Comparison of ENCODE assay signal across 23 cellular contexts in the genomic region with DNA sequence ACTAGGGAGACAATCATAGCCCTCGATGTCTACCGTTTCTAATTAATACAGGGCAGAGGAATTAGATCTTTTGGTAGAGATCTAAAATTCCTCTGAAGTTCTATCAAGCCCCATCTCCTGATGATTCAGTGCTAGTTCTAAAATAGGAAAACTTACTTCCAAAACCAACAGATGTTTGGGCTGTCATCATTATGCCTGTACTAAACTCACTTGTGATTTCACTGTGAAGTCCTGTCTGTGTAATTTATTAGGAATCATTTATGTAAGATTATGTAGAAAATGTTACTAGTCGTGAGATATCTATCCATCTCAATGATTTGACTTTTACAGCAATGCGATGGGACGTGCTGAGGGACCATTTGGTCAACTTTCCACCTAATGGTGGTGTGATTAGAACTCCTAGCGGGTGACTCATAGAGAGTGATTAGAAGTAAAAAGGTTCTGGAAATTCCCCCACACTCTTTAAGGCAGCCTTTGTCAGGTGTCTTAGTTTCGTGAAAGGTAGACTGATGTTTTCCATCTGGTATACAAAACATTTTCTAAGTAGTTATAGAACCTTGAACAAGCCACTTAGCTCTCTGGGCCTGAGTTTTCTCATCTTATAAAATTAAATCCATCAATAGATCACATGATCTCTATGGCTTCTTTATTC. TPM values are rescaled to one million over a fixed set of nuclear protein-coding genes. Genes with fewer than 3 reads are reported as not detected.
DNase-seq lines count a peak whose midpoint lies in the region; ATAC-seq, FAIRE-seq and TF ChIP-seq lines count a peak whose summit lies in the region.
"Had no signal": no experiment of that assay in that cellular context is flagged by ENCODE, and none has a peak within 500 bp of the region (broad histone marks: within the 10 kb centered on the region; RNA-seq: fewer than 3 reads in every experiment).

No MANE protein-coding gene starts in this region.

- no peaks in the 10 kb centered on the region for H3K79me1 ChIP-seq in mesenchymal stem cell (replicated peaks; ENCODE audit: low read length, poor library complexity, severe bottlenecking)

- H3K27ac Mint-ChIP-seq in activated naive CD8-positive, alpha-beta T cell treated with anti-CD3 and anti-CD28 coated beads, Interleukin-2, amount 50 U/mL, for 24 hours = peak overlapping the region; percentile 80
- H3K27ac Mint-ChIP-seq in endothelial cell (ENCODE audit: unreplicated experiment) = no peak overlapping the region
- no peak overlapping the region for H3K27ac Mint-ChIP-seq in stimulated activated memory B cell treated with anti-CD40 and anti-IgM and Interleukin-4, amounts not matched to agents 10 μg/mL and 1 μg/mL and 100 μg/mL, for 72 hours
- H3K27ac Mint-ChIP-seq: activated CD8-positive, alpha-beta memory T cell treated with anti-CD3 and anti-CD28 coated beads, Interleukin-2, amount 10 ng/mL, durations not matched to agents 7 days and 5 days had no signal

- peak overlapping the region in 2 of 11 experiments; percentile 3 to 39; a peak in 1 of 22 replicates for H3K27ac ChIP-seq in BLaER1 treated with 17β-estradiol and CSF1 and Interleukin-3, amounts not matched to agents 10 nM and 100 nM
- H3K27ac ChIP-seq in mesenchymal stem cell (ENCODE audit: low read length, poor library complexity, severe bottlenecking) = peak overlapping the region; percentile 86

- H3K27me3 ChIP-seq in BLaER1 treated with 17β-estradiol and CSF1 and Interleukin-3, amounts not matched to agents 10 nM and 100 nM = no peaks in the 10 kb centered on the region
- H3K27me3 ChIP-seq in mesenchymal stem cell (ENCODE audit: control insufficient read depth in 1 of 2, insufficient read depth in 1 of 2, low read length in 2 of 2) = no peaks in the 10 kb centered on the region

- no peaks in the 10 kb centered on the region for H3K36me3 Mint-ChIP-seq in activated naive CD8-positive, alpha-beta T cell treated with anti-CD3 and anti-CD28 coated beads, Interleukin-2, amount 50 U/mL, for 24 hours (ENCODE audit: low read depth)
- no peaks in the 10 kb centered on the region for H3K36me3 Mint-ChIP-seq in endothelial cell (ENCODE audit: low read depth, unreplicated experiment)
- H3K36me3 Mint-ChIP-seq in stimulated activated memory B cell treated with anti-CD40 and anti-IgM and Interleukin-4, amounts not matched to agents 10 μg/mL and 1 μg/mL and 100 μg/mL, for 72 hours = no peaks in the 10 kb centered on the region

- H4K20me1 ChIP-seq in BLaER1 treated with 17β-estradiol and CSF1 and Interleukin-3, amounts not matched to agents 10 nM and 100 nM = no peaks in the 10 kb centered on the region

- no peak overlapping the region for H3K4me3 Mint-ChIP-seq in activated naive CD8-positive, alpha-beta T cell treated with anti-CD3 and anti-CD28 coated beads, Interleukin-2, amount 50 U/mL, for 24 hours
- H3K4me3 Mint-ChIP-seq in endothelial cell (ENCODE audit: unreplicated experiment) = no peak overlapping the region
- H3K4me3 Mint-ChIP-seq in stimulated activated memory B cell treated with anti-CD40 and anti-IgM and Interleukin-4, amounts not matched to agents 10 μg/mL and 1 μg/mL and 100 μg/mL, for 72 hours = no peak overlapping the region
- H3K4me3 Mint-ChIP-seq: activated CD8-positive, alpha-beta memory T cell treated with anti-CD3 and anti-CD28 coated beads, Interleukin-2, amount 10 ng/mL, durations not matched to agents 7 days and 5 days had no signal

- H2BK12ac ChIP-seq in mesenchymal stem cell (ENCODE audit: low read length in 2 of 2) = no peak overlapping the region

- no peaks in the 10 kb centered on the region for H3K9me3 Mint-ChIP-seq in activated naive CD8-positive, alpha-beta T cell treated with anti-CD3 and anti-CD28 coated beads, Interleukin-2, amount 50 U/mL, for 24 hours
- no peaks in the 10 kb centered on the region for H3K9me3 Mint-ChIP-seq in endothelial cell (ENCODE audit: unreplicated experiment)
- no peaks in the 10 kb centered on the region for H3K9me3 Mint-ChIP-seq in stimulated activated memory B cell treated with anti-CD40 and anti-IgM and Interleukin-4, amounts not matched to agents 10 μg/mL and 1 μg/mL and 100 μg/mL, for 72 hours

- peak; percentile 61 for ATAC-seq in activated naive CD8-positive, alpha-beta T cell treated with anti-CD3 and anti-CD28 coated beads, Interleukin-2, amount 50 U/mL, for 24 hours
- ATAC-seq in stimulated activated memory B cell treated with anti-CD40 and anti-IgM and Interleukin-4, amounts not matched to agents 10 μg/mL and 1 μg/mL and 100 μg/mL, for 72 hours = no peak
- ATAC-seq: activated CD8-positive, alpha-beta memory T cell treated with anti-CD3 and anti-CD28 coated beads, Interleukin-2, amount 10 ng/mL, durations not matched to agents 7 days and 5 days; esophagus mucosa; sciatic nerve had no signal

- peaks cover 0 to 7% (median 0%) of the 10 kb centered on the region in 11 experiments; a peak in 1 of 22 replicates for H3K9me3 ChIP-seq in BLaER1 treated with 17β-estradiol and CSF1 and Interleukin-3, amounts not matched to agents 10 nM and 100 nM (replicated peaks in 1 of 11)
- no peaks in the 10 kb centered on the region for H3K9me3 ChIP-seq in mesenchymal stem cell (ENCODE audit: control insufficient read depth, low read length)
- H3K9me3 ChIP-seq: HAP-1, SK-N-SH had no signal

- no peak overlapping the region for H3K4ac ChIP-seq in mesenchymal stem cell (ENCODE audit: low read depth in 1 of 2, low read length in 2 of 2)

- 92% methylated on average over 4 of the region's 7 CpGs for WGBS in mesenchymal stem cell

- FAIRE-seq in GM12891 (lab: Jason Lieb, UNC) = peak; percentile 31
- FAIRE-seq in D721Med (lab: Jason Lieb, UNC) = no peak
- FAIRE-seq: GM12892 had no signal

- H3K14ac ChIP-seq in mesenchymal stem cell (ENCODE audit: low read length in 2 of 2) = no peak overlapping the region

- no peaks in the 10 kb centered on the region for H3K36me3 ChIP-seq in BLaER1 treated with 17β-estradiol and CSF1 and Interleukin-3, amounts not matched to agents 10 nM and 100 nM
- no peaks in the 10 kb centered on the region for H3K36me3 ChIP-seq in mesenchymal stem cell (ENCODE audit: control insufficient read depth in 1 of 2, insufficient read depth in 2 of 2, low read depth in 1 of 2, low read length in 2 of 2)
- H3K36me3 ChIP-seq: HAP-1 had no signal

- no peak overlapping the region for H2AFZ ChIP-seq in mesenchymal stem cell (ENCODE audit: low read depth, low read length)

- DNase-seq in GM12891 (ENCODE audit: insufficient read length, low spot score) (no peak), mesenchymal stem cell (no peak), SK-N-DZ (ENCODE audit: low spot score) (no peak), D721Med (ENCODE audit: insufficient read length, low spot score) (no peak), endothelial cell (ENCODE audit: low spot score) (no peak)
- no peak for DNase-seq in activated naive CD8-positive, alpha-beta T cell treated with anti-CD3 and anti-CD28 coated beads, Interleukin-2, amount 50 U/mL, for 24 hours
- DNase-seq: activated CD8-positive, alpha-beta memory T cell treated with anti-CD3 and anti-CD28 coated beads, Interleukin-2, amount 10 ng/mL, durations not matched to agents 7 days and 5 days; activated gamma-delta T cell treated with Interleukin-2 at 50 U/mL for 16 hours; cerebellar nuclear complex; GDM1; head of caudate nucleus; NCI-H187 treated with DMSO at 0.1 percent for 48 hours; NCI-H226; NK-92 treated with Interleukin-12 subunit alpha and Interleukin-12 subunit beta, amount 100 ng/mL, for 24 hours; occipital lobe; SK-N-SH; stimulated activated naive CD4-positive, alpha-beta T cell had no signal

- peaks cover 60 to 100% (median 92%) of the 10 kb centered on the region in 10 experiments for H3K4me1 ChIP-seq in BLaER1 treated with 17β-estradiol and CSF1 and Interleukin-3, amounts not matched to agents 10 nM and 100 nM
- peaks cover 21% of the 10 kb centered on the region for H3K4me1 ChIP-seq in mesenchymal stem cell (ENCODE audit: control insufficient read depth, insufficient read depth, low read depth, low read length)

- no peaks in the 10 kb centered on the region for H3K27me3 Mint-ChIP-seq in activated naive CD8-positive, alpha-beta T cell treated with anti-CD3 and anti-CD28 coated beads, Interleukin-2, amount 50 U/mL, for 24 hours
- H3K27me3 Mint-ChIP-seq in endothelial cell (ENCODE audit: unreplicated experiment) = peaks cover 11% of the 10 kb centered on the region
- H3K27me3 Mint-ChIP-seq in stimulated activated memory B cell treated with anti-CD40 and anti-IgM and Interleukin-4, amounts not matched to agents 10 μg/mL and 1 μg/mL and 100 μg/mL, for 72 hours = peaks cover 35% of the 10 kb centered on the region
- H3K27me3 Mint-ChIP-seq: activated CD8-positive, alpha-beta memory T cell treated with anti-CD3 and anti-CD28 coated beads, Interleukin-2, amount 10 ng/mL, durations not matched to agents 7 days and 5 days had no signal

- no peak overlapping the region for H4K91ac ChIP-seq in mesenchymal stem cell (ENCODE audit: low read length)

- H3K4me1 Mint-ChIP-seq in activated naive CD8-positive, alpha-beta T cell treated with anti-CD3 and anti-CD28 coated beads, Interleukin-2, amount 50 U/mL, for 24 hours = peaks cover 84% of the 10 kb centered on the region
- H3K4me1 Mint-ChIP-seq in endothelial cell (ENCODE audit: unreplicated experiment) = no peaks in the 10 kb centered on the region
- no peaks in the 10 kb centered on the region for H3K4me1 Mint-ChIP-seq in stimulated activated memory B cell treated with anti-CD40 and anti-IgM and Interleukin-4, amounts not matched to agents 10 μg/mL and 1 μg/mL and 100 μg/mL, for 72 hours

- TF ChIP-seq POLR2A in GM12891 (IDR thresholded peaks at IDR 0.05; ENCODE audit: low read depth, low read length) = no peak

- H3K18ac ChIP-seq in mesenchymal stem cell (ENCODE audit: low read depth in 1 of 2, low read length in 2 of 2) = no peak overlapping the region

- no peak overlapping the region for H2BK15ac ChIP-seq in mesenchymal stem cell (ENCODE audit: low read depth, poor library complexity, severe bottlenecking)

- no peak overlapping the region for H2BK5ac ChIP-seq in mesenchymal stem cell (ENCODE audit: low read depth, low read length, poor library complexity, severe bottlenecking)

- no peak overlapping the region for H2BK120ac ChIP-seq in mesenchymal stem cell (ENCODE audit: low read depth, low read length)

- H3K4me3 ChIP-seq in BLaER1 treated with 17β-estradiol and CSF1 and Interleukin-3, amounts not matched to agents 10 nM and 100 nM = no peak overlapping the region
- no peak overlapping the region for H3K4me3 ChIP-seq in mesenchymal stem cell (ENCODE audit: insufficient read depth in 1 of 2, low read depth in 1 of 2, low read length in 2 of 2)
- H3K4me3 ChIP-seq: HAP-1 had no signal

- H4K8ac ChIP-seq in mesenchymal stem cell (ENCODE audit: low read length) = no peak overlapping the region

- TF ChIP-seq CTCF in D721Med (IDR thresholded peaks at IDR 0.05; ENCODE audit: insufficient read depth, missing control alignments) = no peak
- no peak for TF ChIP-seq CTCF in endothelial cell (IDR thresholded peaks at IDR 0.05; ENCODE audit: unreplicated experiment)

- H3K23ac ChIP-seq in mesenchymal stem cell (ENCODE audit: low read length in 2 of 2) = no peak overlapping the region

- H2AK5ac ChIP-seq in mesenchymal stem cell (ENCODE audit: low read length, severe bottlenecking) = peak overlapping the region; percentile 88

- H3K9ac ChIP-seq in BLaER1 treated with 17β-estradiol and CSF1 and Interleukin-3, amounts not matched to agents 10 nM and 100 nM = no peak overlapping the region
- H3K9ac ChIP-seq in mesenchymal stem cell (ENCODE audit: low read length) = no peak overlapping the region
- H3K9ac ChIP-seq: SK-N-SH had no signal

- peak overlapping the region in 7 of 11 experiments; percentile 1 to 76 (median 55); a peak in 6 of 22 replicates for H3K4me2 ChIP-seq in BLaER1 treated with 17β-estradiol and CSF1 and Interleukin-3, amounts not matched to agents 10 nM and 100 nM
- no peak overlapping the region for H3K4me2 ChIP-seq in mesenchymal stem cell (ENCODE audit: low read length, poor library complexity, severe bottlenecking)
- H3K4me2 ChIP-seq: SK-N-SH had no signal

RNA-seq across cellular contexts. Expression of gene LIPC, which starts 34.2 kb away (rescaled TPM):
- polyA plus RNA-seq in GM12891 (2012; ENCODE audit: low read depth, missing spikeins) = 0.12 TPM
- not detected for polyA plus RNA-seq in mesenchymal stem cell (2013, experiment 1 of 2)
- polyA plus RNA-seq in mesenchymal stem cell (2013, experiment 2 of 2) = not detected
- not detected in 2 replicates for polyA plus RNA-seq in SK-N-DZ (2014; cell fraction: cytosol; rRNA removed)
- not detected in 2 replicates for polyA plus RNA-seq in SK-N-DZ (2014; cell fraction: nucleus; rRNA removed)
- total RNA-seq in endothelial cell (ENCODE audit: unreplicated experiment) = not detected
- total RNA-seq: esophagus mucosa had no signal
- polyA plus RNA-seq: SK-N-SH had no signal
